ENCODE assay signal across 8 cellular contexts in the genomic region with DNA sequence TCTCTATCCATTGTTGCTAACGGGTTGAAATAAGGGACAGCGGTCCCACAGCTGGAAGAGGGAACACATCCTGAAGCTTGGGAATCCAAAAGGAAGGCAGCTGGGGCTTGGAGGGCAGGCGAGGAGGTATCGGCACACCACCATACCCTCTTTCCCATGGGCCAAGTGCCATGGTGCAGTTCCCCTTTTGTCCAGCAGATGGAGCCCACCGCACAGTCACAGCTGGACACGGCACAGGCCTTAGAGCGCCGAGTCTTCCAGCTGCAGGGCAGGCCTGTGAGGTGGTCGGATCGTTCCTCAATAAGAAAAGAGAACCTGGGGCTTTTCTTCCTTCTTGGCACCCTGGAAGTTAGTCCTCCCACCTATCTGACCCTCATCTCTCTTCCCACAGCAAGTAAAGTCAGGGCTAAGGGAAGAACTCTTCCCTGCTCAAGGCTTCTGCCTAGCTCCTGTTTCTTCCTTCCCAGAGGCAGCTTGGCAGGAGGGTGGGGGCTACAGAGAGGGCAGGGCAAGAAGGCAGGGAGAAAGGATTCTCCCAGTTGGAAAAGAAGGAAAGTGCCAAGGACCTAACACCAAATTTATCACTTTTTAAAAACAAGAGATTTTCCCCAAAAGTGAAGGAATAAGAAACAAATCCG. TPM values are rescaled to one million over a fixed set of nuclear protein-coding genes. Genes with fewer than 3 reads are reported as not detected.
A peak's percentile ranks its signal among the peaks of the same experiment; 100 is the strongest.
DNase-seq lines count a peak whose midpoint lies in the region; ATAC-seq and TF ChIP-seq lines count a peak whose summit lies in the region.

No MANE protein-coding gene starts in this region.

- DNase-seq in AG10803 (ENCODE audit: low read depth) (peak; percentile 65), NCI-H2196 treated with DMSO at 0.1 percent for 48 hours (lab: John Stamatoyannopoulos, UW; ENCODE audit: unreplicated experiment) (peak; percentile 26), dorsolateral prefrontal cortex (peak; percentile 68 to 90 (median 86)), medulla oblongata (ENCODE audit: extremely low spot score) (peak; percentile 90)
- peak; percentile 84 for DNase-seq in activated CD4-positive, alpha-beta T cell treated with anti-CD3 and anti-CD28 coated beads, Interleukin-2, amount 10 ng/mL, durations not matched to agents 7 days and 5 days
- DNase-seq in stimulated activated CD8-positive, alpha-beta memory T cell treated with anti-CD3 and anti-CD28 coated beads, Interleukin-15, amount 100 ng/mL, for 24 hours (ENCODE audit: low read depth) = peak; percentile 79

- H3K4me3 ChIP-seq in AG10803 (ENCODE audit: low read length) (no peak overlapping the region), dorsolateral prefrontal cortex (peak overlapping the region in 1 of 59 donors; percentile 15)

- no peak overlapping the region for H3K27ac Mint-ChIP-seq in activated CD4-positive, alpha-beta T cell treated with anti-CD3 and anti-CD28 coated beads, Interleukin-2, amount 10 ng/mL, durations not matched to agents 7 days and 5 days

- peaks cover 8% of the 10 kb centered on the region for H3K36me3 Mint-ChIP-seq in activated CD4-positive, alpha-beta T cell treated with anti-CD3 and anti-CD28 coated beads, Interleukin-2, amount 10 ng/mL, durations not matched to agents 7 days and 5 days (ENCODE audit: low read depth)

- H3K27ac ChIP-seq in dorsolateral prefrontal cortex = peak overlapping the region in 12 of 59 donors; percentile 6 to 62 (median 34)

- CTCF ChIA-PET in activated CD4-positive, alpha-beta T cell treated with anti-CD3 and anti-CD28 coated beads, Interleukin-2, amount 10 ng/mL, durations not matched to agents 7 days and 5 days (lab: Charles Lee) = interaction anchor here (0.6 to 3.3 kb wide), 11 partner anchors 8 to 170 kb away, joined by 3 to 15 read pairs (median 3); no protein-coding TSS in a partner anchor

- H3K4me1 Mint-ChIP-seq in activated CD4-positive, alpha-beta T cell treated with anti-CD3 and anti-CD28 coated beads, Interleukin-2, amount 10 ng/mL, durations not matched to agents 7 days and 5 days = no peaks in the 10 kb centered on the region

- H3K27me3 ChIP-seq in dorsolateral prefrontal cortex = no peaks in the 10 kb centered on the region

- TF ChIP-seq CTCF in AG10803 (conservative IDR thresholded peaks at IDR 0.05; ENCODE audit: low read length) (peak; percentile 94), dorsolateral prefrontal cortex (IDR thresholded peaks at IDR 0.05 in 54 of 56, conservative IDR thresholded peaks at IDR 0.05 in 2 of 56; ENCODE audit: low read depth in 1 of 56, partially characterized antibody in 56 of 56) (peak; percentile 86 to 100 (median 99))

- POLR2A ChIA-PET in activated CD4-positive, alpha-beta T cell treated with anti-CD3 and anti-CD28 coated beads, Interleukin-2, amount 10 ng/mL, durations not matched to agents 7 days and 5 days (lab: Charles Lee) = no interaction called here

- intact Hi-C loops in dorsolateral prefrontal cortex (cut with DNase I) = no loop called here

- peaks cover 14% of the 10 kb centered on the region for H3K27me3 Mint-ChIP-seq in activated CD4-positive, alpha-beta T cell treated with anti-CD3 and anti-CD28 coated beads, Interleukin-2, amount 10 ng/mL, durations not matched to agents 7 days and 5 days

- no peak overlapping the region for H3K4me3 Mint-ChIP-seq in activated CD4-positive, alpha-beta T cell treated with anti-CD3 and anti-CD28 coated beads, Interleukin-2, amount 10 ng/mL, durations not matched to agents 7 days and 5 days

- peak; percentile 88 for ATAC-seq in GM18517 (IDR thresholded peaks at IDR 0.05; ENCODE audit: unreplicated experiment)
- peak; percentile 95 for ATAC-seq in HG02973 (IDR thresholded peaks at IDR 0.05; ENCODE audit: unreplicated experiment)

- no peaks in the 10 kb centered on the region for H3K9me3 Mint-ChIP-seq in activated CD4-positive, alpha-beta T cell treated with anti-CD3 and anti-CD28 coated beads, Interleukin-2, amount 10 ng/mL, durations not matched to agents 7 days and 5 days

RNA-seq across cellular contexts. Expression of a gene that starts 8.6 kb away (rescaled TPM):
- total RNA-seq in activated CD4-positive, alpha-beta T cell treated with anti-CD3 and anti-CD28 coated beads, Interleukin-2, amount 10 ng/mL, durations not matched to agents 7 days and 5 days = not detected
- 10 to 100 TPM; 12.7 to 51.0 (median 26.3) TPM for total RNA-seq in dorsolateral prefrontal cortex

RNA-seq across cellular contexts. Expression of a gene that starts 30.4 kb away (rescaled TPM):
- 10 to 100 TPM; 21.4 to 21.7 TPM for total RNA-seq in activated CD4-positive, alpha-beta T cell treated with anti-CD3 and anti-CD28 coated beads, Interleukin-2, amount 10 ng/mL, durations not matched to agents 7 days and 5 days
- 100 to 1,000 TPM in 3 of 120 experiments, 10 to 100 TPM in 117; 22.6 to 106 (median 74.9) TPM for total RNA-seq in dorsolateral prefrontal cortex

RNA-seq across cellular contexts. Expression of a gene that starts 54.9 kb away (rescaled TPM):
- not detected for total RNA-seq in activated CD4-positive, alpha-beta T cell treated with anti-CD3 and anti-CD28 coated beads, Interleukin-2, amount 10 ng/mL, durations not matched to agents 7 days and 5 days
- not detected for total RNA-seq in dorsolateral prefrontal cortex

Comparison
In these comparisons a context has a peak if more than half of its experiments do, and no peak if none do; other contexts are left out.
1. DNase-seq: peak in every context shown above with its lines; median percentile 90 in medulla oblongata; 86 in dorsolateral prefrontal cortex; 84 in activated CD4-positive, alpha-beta T cell treated with anti-CD3 and anti-CD28 coated beads, Interleukin-2, amount 10 ng/mL, durations not matched to agents 7 days and 5 days; 79 in stimulated activated CD8-positive, alpha-beta memory T cell treated with anti-CD3 and anti-CD28 coated beads, Interleukin-15, amount 100 ng/mL, for 24 hours; 65 in AG10803; 26 in NCI-H2196 treated with DMSO at 0.1 percent for 48 hours.
2. RNA of a gene that starts 8.6 kb away (total RNA-seq): 12.7 to 51.0 TPM in dorsolateral prefrontal cortex; not detected in activated CD4-positive, alpha-beta T cell treated with anti-CD3 and anti-CD28 coated beads, Interleukin-2, amount 10 ng/mL, durations not matched to agents 7 days and 5 days; every median in the first group is over 10 times any median in the second.